9 cellular contexts compared by ENCODE assay signal in the genomic region with DNA sequence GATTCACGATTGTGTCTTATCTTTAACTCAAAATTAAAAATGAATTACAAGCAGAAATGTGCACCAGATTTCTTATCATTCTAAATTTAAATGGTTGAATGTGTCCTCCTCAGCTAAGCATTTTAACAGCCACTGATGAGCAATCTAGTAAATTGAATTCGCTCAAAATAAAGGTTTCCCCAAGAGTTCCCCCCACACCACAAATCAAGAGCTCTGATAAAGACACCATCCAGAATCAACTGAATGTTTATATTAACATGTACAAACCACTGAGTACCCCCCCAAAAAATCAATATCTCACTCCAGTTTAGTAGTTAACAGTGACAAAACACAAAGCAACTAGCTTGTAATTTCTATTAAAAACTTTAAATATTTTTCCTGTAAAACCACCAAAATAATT. TPM values are rescaled to one million over a fixed set of nuclear protein-coding genes. Genes with fewer than 3 reads are reported as not detected.
DNase-seq lines count a peak whose midpoint lies in the region; ATAC-seq and TF ChIP-seq lines count a peak whose summit lies in the region.
"Had no signal": no experiment of that assay in that cellular context is flagged by ENCODE, and none has a peak within 500 bp of the region (broad histone marks: within the 10 kb centered on the region; RNA-seq: fewer than 3 reads in every experiment).

No MANE protein-coding gene starts in this region.

- peak overlapping the region; percentile 76 for H3K4me2 ChIP-seq in fibroblast of lung (ENCODE audit: extremely low read depth, insufficient read depth, low read length)

- no peaks in the 10 kb centered on the region for H4K20me1 ChIP-seq in fibroblast of lung (ENCODE audit: control insufficient read depth, extremely low read depth, insufficient read depth, low read length)

- H3K79me2 ChIP-seq in fibroblast of lung (ENCODE audit: control insufficient read depth, insufficient read depth, low read length): peaks cover 82% of the 10 kb centered on the region

- no peak overlapping the region for H3K9ac ChIP-seq in fibroblast of lung (ENCODE audit: insufficient read depth, low read length)

- intact Hi-C loops in gastrocnemius medialis (cut with DNase I; ENCODE audit: low total_unique reads): loop anchor here (10.0 kb wide), 3 partner anchors 340 to 950 kb away; a partner anchor contains a TSS

- peak overlapping the region; percentile 100; the same call in 1 of the 2 replicates for H3K4me3 ChIP-seq in H7 (ENCODE audit: insufficient read depth, low read depth, low read length)
- H3K4me3 ChIP-seq in fibroblast of lung (replicated peaks in 1 of 4; ENCODE audit: control extremely low read depth in 1 of 4, insufficient read depth in 1 of 4, low read depth in 3 of 4, low read length in 4 of 4): peak overlapping the region; percentile 73 to 97 (median 88)
- H3K4me3 ChIP-seq in gastrocnemius medialis: peak overlapping the region in 3 of 4 donors; percentile 87 to 99 (median 96)

- H3K9me3 ChIP-seq in fibroblast of lung (ENCODE audit: control insufficient read depth, insufficient read depth, low read depth, low read length) (no peaks in the 10 kb centered on the region), gastrocnemius medialis (no peaks in the 10 kb centered on the region)

- H3K36me3 ChIP-seq in H7 (replicated peaks; ENCODE audit: control insufficient read depth, insufficient read depth, low read length) (no peaks in the 10 kb centered on the region), fibroblast of lung (ENCODE audit: control insufficient read depth, insufficient read depth, low read length) (no peaks in the 10 kb centered on the region), gastrocnemius medialis (no peaks in the 10 kb centered on the region)

- in situ Hi-C loops in gastrocnemius medialis (cut with MboI; ENCODE audit: low sequenced_read_pairs in 4 of 4): loop anchor here in 1 of 4 donors (25.0 kb wide), 1 partner anchor 97 kb away; a partner anchor contains a TSS

- DNase-seq in H7 (no peak), fibroblast of lung (ENCODE audit: low read depth in 2 of 2) (no peak), gastrocnemius medialis (no peak), caudate nucleus (lab: John Stamatoyannopoulos, UW) (no peak), SHP77 treated with DMSO at 0.1 percent for 48 hours (lab: John Stamatoyannopoulos, UW) (no peak)
- no peak for DNase-seq in activated naive CD4-positive, alpha-beta T cell (lab: John Stamatoyannopoulos, UW)
- DNase-seq: stimulated activated CD4-positive, alpha-beta T cell treated with anti-CD3 and anti-CD28 coated beads, Interleukin-1b, Interleukin-23, amount 100 ng/mL, for 48 hours had no signal

- no peak for TF ChIP-seq CTCF in fibroblast of lung (conservative IDR thresholded peaks at IDR 0.05 in 1 of 2, IDR thresholded peaks at IDR 0.05 in 1 of 2; ENCODE audit: low read depth in 1 of 2, low read length in 2 of 2)
- no peak for TF ChIP-seq CTCF in gastrocnemius medialis (IDR thresholded peaks at IDR 0.05 in 4 of 5, conservative IDR thresholded peaks at IDR 0.05 in 1 of 5)

- TF ChIP-seq POLR2A in gastrocnemius medialis (IDR thresholded peaks at IDR 0.05): no peak

- H3K4me1 ChIP-seq in fibroblast of lung (ENCODE audit: control insufficient read depth, extremely low read depth, insufficient read depth, low read length) (peaks cover 7% of the 10 kb centered on the region), gastrocnemius medialis (peaks cover 58 to 60% of the 10 kb centered on the region in 2 donors)

- no peak for ATAC-seq in SK-N-SH treated with all-trans-retinoic acid at 6 μM for 48 hours
- ATAC-seq in gastrocnemius medialis: no peak
- no peak for ATAC-seq in esophagus mucosa

- H2AFZ ChIP-seq in fibroblast of lung (ENCODE audit: low read length): no peak overlapping the region

- no peak overlapping the region for H3K27ac ChIP-seq in fibroblast of lung (ENCODE audit: insufficient read depth, low read length)
- H3K27ac ChIP-seq in gastrocnemius medialis: peak overlapping the region in 3 of 4 donors; percentile 97 to 98 (median 97)
- H3K27ac ChIP-seq in caudate nucleus (ENCODE audit: low read depth, low read length): no peak overlapping the region

- no peaks in the 10 kb centered on the region for H3K27me3 ChIP-seq in H7 (ENCODE audit: control insufficient read depth, insufficient read depth, low read length)
- H3K27me3 ChIP-seq in fibroblast of lung (ENCODE audit: control insufficient read depth, insufficient read depth, low read length): no peaks in the 10 kb centered on the region
- no peaks in the 10 kb centered on the region for H3K27me3 ChIP-seq in gastrocnemius medialis

TF ChIP-seq in SK-N-SH treated with all-trans-retinoic acid at 6 μM for 48 hours, 23 proteins besides CTCF, POLR2A, EP300 and RAD21:
- TF ChIP-seq TCF4 (CRISPR knock-in tag; IDR thresholded peaks at IDR 0.05; ENCODE audit: borderline replicate concordance) (no peak), ISL1 (CRISPR knock-in tag; IDR thresholded peaks at IDR 0.05) (peak; percentile 45)

RNA-seq across cellular contexts. Expression of a gene that starts 1.9 kb away (rescaled TPM):
- 156 and 178 TPM in 2 replicates for total RNA-seq in H7 (2014; rRNA removed; shearing (Covaris generic))
- total RNA-seq in fibroblast of lung (77.8 and 104 TPM in 2 replicates), gastrocnemius medialis (10 to 100 TPM; 58.5 to 99.5 (median 81.8) TPM), esophagus mucosa (95.3 TPM)
- polyA plus RNA-seq in fibroblast of lung: 61.7 and 77.2 TPM in 2 replicates
- 30.5 and 38.6 TPM in 2 replicates for polyA plus RNA-seq in fibroblast of lung (2012)
- 27.3 and 43.5 TPM in 2 replicates for polyA minus RNA-seq in fibroblast of lung (ENCODE audit: low replicate concordance)

RNA-seq across cellular contexts. Expression of a gene that starts 3.6 kb away (rescaled TPM):
- 143 and 144 TPM in 2 replicates for total RNA-seq in H7 (2014; rRNA removed; shearing (Covaris generic))
- total RNA-seq in fibroblast of lung: 9.5 and 10.2 TPM in 2 replicates
- polyA plus RNA-seq in fibroblast of lung: 42.6 and 54.3 TPM in 2 replicates
- 19.0 and 24.2 TPM in 2 replicates for polyA plus RNA-seq in fibroblast of lung (2012)
- polyA minus RNA-seq in fibroblast of lung (ENCODE audit: low replicate concordance): 9.7 and 23.9 TPM in 2 replicates
- total RNA-seq in gastrocnemius medialis: 10 to 100 TPM; 19.5 to 32.0 (median 22.0) TPM
- total RNA-seq in esophagus mucosa: 22.6 TPM

Comparison
In these comparisons a context has a peak if more than half of its experiments do, and no peak if none do; other contexts are left out.
1. H3K27ac ChIP-seq: peak in gastrocnemius medialis (3 of 4); none in fibroblast of lung (single experiment) and caudate nucleus (single experiment).
2. Peak in every context shown above with its lines, with median percentiles within 50 percentile points of each other: H3K4me3 ChIP-seq.